Comparison of ENCODE assay signal across 27 cellular contexts in the genomic region with DNA sequence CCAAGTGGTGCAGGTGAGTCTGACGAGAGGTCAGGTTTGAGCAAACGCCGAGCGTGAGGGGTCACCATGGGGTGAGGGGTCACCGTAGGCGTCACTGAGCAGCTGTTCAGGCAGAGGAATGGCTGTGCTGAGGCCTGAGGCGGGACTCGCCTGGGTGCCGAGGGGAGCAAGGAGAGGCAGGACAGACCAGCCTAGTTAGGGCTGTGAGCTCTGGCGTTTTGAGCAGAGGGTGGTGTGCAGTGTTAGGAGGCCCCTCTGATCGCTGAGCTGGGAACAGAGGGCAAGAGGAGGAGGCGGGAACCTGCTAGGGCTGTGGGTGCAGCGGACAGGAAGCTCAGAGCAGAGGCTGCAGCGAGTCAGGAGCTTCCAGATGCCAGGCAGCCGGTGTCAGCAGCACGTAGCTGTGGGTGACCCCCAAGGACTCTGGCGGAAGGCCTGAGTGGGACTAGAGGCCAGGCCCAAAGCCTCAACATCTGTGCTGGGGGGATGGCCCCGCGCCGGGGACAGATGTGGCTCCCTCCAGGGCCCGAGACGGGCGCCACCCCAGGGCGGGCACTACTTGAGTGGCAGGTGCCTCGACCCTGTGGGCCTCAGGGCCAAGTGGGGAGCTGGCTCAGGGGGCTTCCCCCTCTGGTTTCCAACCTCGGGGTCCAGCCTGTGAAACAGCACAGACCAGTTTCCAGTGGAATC. TPM values are rescaled to one million over a fixed set of nuclear protein-coding genes. Genes with fewer than 3 reads are reported as not detected.
DNase-seq lines count a peak whose midpoint lies in the region; ATAC-seq and TF ChIP-seq lines count a peak whose summit lies in the region.
"Had no signal": no experiment of that assay in that cellular context is flagged by ENCODE, and none has a peak within 500 bp of the region (broad histone marks: within the 10 kb centered on the region; RNA-seq: fewer than 3 reads in every experiment).

No MANE protein-coding gene starts in this region.

- H3K4me1 Mint-ChIP-seq in activated naive CD8-positive, alpha-beta T cell treated with anti-CD3 and anti-CD28 coated beads, Interleukin-2, amount 10 ng/mL, durations not matched to agents 7 days and 5 days, result no peaks in the 10 kb centered on the region
- peaks cover 1% of the 10 kb centered on the region for H3K4me1 Mint-ChIP-seq in activated naive CD8-positive, alpha-beta T cell treated with anti-CD3 and anti-CD28 coated beads for 36 hours
- H3K4me1 Mint-ChIP-seq in type B pancreatic cell (ENCODE audit: unreplicated experiment), result peaks cover 16% of the 10 kb centered on the region

- H3K9me3 ChIP-seq in WERI-Rb-1 (ENCODE audit: severe bottlenecking) (no peaks in the 10 kb centered on the region), right lobe of liver (no peaks in the 10 kb centered on the region)
- H3K9me3 ChIP-seq: heart right ventricle, prostate gland, SJSA1, suprapubic skin, vagina had no signal

- H3K9me3 Mint-ChIP-seq in activated naive CD8-positive, alpha-beta T cell treated with anti-CD3 and anti-CD28 coated beads, Interleukin-2, amount 10 ng/mL, durations not matched to agents 7 days and 5 days, result no peaks in the 10 kb centered on the region
- H3K9me3 Mint-ChIP-seq in activated naive CD8-positive, alpha-beta T cell treated with anti-CD3 and anti-CD28 coated beads for 36 hours, result no peaks in the 10 kb centered on the region
- H3K9me3 Mint-ChIP-seq in type B pancreatic cell, result no peaks in the 10 kb centered on the region
- H3K9me3 Mint-ChIP-seq: activated T-helper 1 cell treated with anti-CD3 and anti-CD28 coated beads, Interleukin-12 subunit alpha, Interleukin-12 subunit beta, Interleukin-2, Interleukin-4 antibody, amounts not matched to agents 30 ng/mL and 10 ng/mL and 1 ng/mL, durations not matched to agents 14 hours and 24 hours and 36 hours; nephron; T-cell had no signal

- WGBS in right lobe of liver (ENCODE audit: insufficient coverage, low coverage, low lambda C conversion rate, missing lambda C conversion rate), result 45% methylated on average over 11 of the region's 26 CpGs

- POLR2A ChIA-PET in activated naive CD8-positive, alpha-beta T cell treated with anti-CD3 and anti-CD28 coated beads, Interleukin-2, amount 10 ng/mL, durations not matched to agents 7 days and 5 days (lab: Charles Lee), result no interaction called here

- no peaks in the 10 kb centered on the region for H3K27me3 ChIP-seq in WERI-Rb-1 (ENCODE audit: insufficient read depth, low read depth, severe bottlenecking)
- H3K27me3 ChIP-seq in right lobe of liver, result no peaks in the 10 kb centered on the region
- H3K27me3 ChIP-seq: SJSA1, vagina had no signal

- H3K27ac ChIP-seq in WERI-Rb-1, result no peak overlapping the region
- no peak overlapping the region for H3K27ac ChIP-seq in right lobe of liver
- H3K27ac ChIP-seq: dorsolateral prefrontal cortex, epithelial cell of prostate, heart right ventricle, prostate gland, SJSA1, suprapubic skin, vagina had no signal

- no peaks in the 10 kb centered on the region for H3K36me3 ChIP-seq in WERI-Rb-1
- no peaks in the 10 kb centered on the region for H3K36me3 ChIP-seq in right lobe of liver
- H3K36me3 ChIP-seq: heart right ventricle, prostate gland, SJSA1, suprapubic skin, vagina had no signal

- no peak overlapping the region for H3K27ac Mint-ChIP-seq in activated naive CD8-positive, alpha-beta T cell treated with anti-CD3 and anti-CD28 coated beads, Interleukin-2, amount 10 ng/mL, durations not matched to agents 7 days and 5 days
- no peak overlapping the region for H3K27ac Mint-ChIP-seq in activated naive CD8-positive, alpha-beta T cell treated with anti-CD3 and anti-CD28 coated beads for 36 hours
- H3K27ac Mint-ChIP-seq in type B pancreatic cell, result no peak overlapping the region
- H3K27ac Mint-ChIP-seq: activated naive CD8-positive, alpha-beta T cell; activated T-helper 1 cell treated with anti-CD3 and anti-CD28 coated beads, Interleukin-12 subunit alpha, Interleukin-12 subunit beta, Interleukin-2, Interleukin-4 antibody, amounts not matched to agents 30 ng/mL and 10 ng/mL and 1 ng/mL, durations not matched to agents 14 hours and 24 hours and 36 hours; nephron; T-cell had no signal

- TF ChIP-seq POLR2A in right lobe of liver (IDR thresholded peaks at IDR 0.05) (no peak), erythroblast (IDR thresholded peaks at IDR 0.05; ENCODE audit: low read length) (no peak)

- H3K4me3 ChIP-seq in WERI-Rb-1 (ENCODE audit: low read depth, low read length) (no peak overlapping the region), right lobe of liver (no peak overlapping the region)
- H3K4me3 ChIP-seq: dorsolateral prefrontal cortex, heart right ventricle, prostate gland, SJSA1, suprapubic skin, vagina had no signal

- TF ChIP-seq CTCF in WERI-Rb-1 (IDR thresholded peaks at IDR 0.05; ENCODE audit: low read depth, low read length) (no peak), right lobe of liver (IDR thresholded peaks at IDR 0.05) (no peak), type B pancreatic cell (conservative IDR thresholded peaks at IDR 0.05) (no peak)

- H3K4me3 Mint-ChIP-seq in activated naive CD8-positive, alpha-beta T cell treated with anti-CD3 and anti-CD28 coated beads, Interleukin-2, amount 10 ng/mL, durations not matched to agents 7 days and 5 days, result no peak overlapping the region
- H3K4me3 Mint-ChIP-seq in activated naive CD8-positive, alpha-beta T cell treated with anti-CD3 and anti-CD28 coated beads for 36 hours, result no peak overlapping the region
- no peak overlapping the region for H3K4me3 Mint-ChIP-seq in type B pancreatic cell
- H3K4me3 Mint-ChIP-seq: activated naive CD8-positive, alpha-beta T cell; activated T-helper 1 cell treated with anti-CD3 and anti-CD28 coated beads, Interleukin-12 subunit alpha, Interleukin-12 subunit beta, Interleukin-2, Interleukin-4 antibody, amounts not matched to agents 30 ng/mL and 10 ng/mL and 1 ng/mL, durations not matched to agents 14 hours and 24 hours and 36 hours; nephron had no signal

- H3K36me3 Mint-ChIP-seq in activated naive CD8-positive, alpha-beta T cell treated with anti-CD3 and anti-CD28 coated beads, Interleukin-2, amount 10 ng/mL, durations not matched to agents 7 days and 5 days, result no peaks in the 10 kb centered on the region
- H3K36me3 Mint-ChIP-seq in activated naive CD8-positive, alpha-beta T cell treated with anti-CD3 and anti-CD28 coated beads for 36 hours, result no peaks in the 10 kb centered on the region
- H3K36me3 Mint-ChIP-seq in type B pancreatic cell, result no peaks in the 10 kb centered on the region
- H3K36me3 Mint-ChIP-seq: activated naive CD8-positive, alpha-beta T cell; T-cell had no signal

- H3K27me3 Mint-ChIP-seq in activated naive CD8-positive, alpha-beta T cell treated with anti-CD3 and anti-CD28 coated beads, Interleukin-2, amount 10 ng/mL, durations not matched to agents 7 days and 5 days, result peaks cover 4% of the 10 kb centered on the region
- peaks cover 4% of the 10 kb centered on the region for H3K27me3 Mint-ChIP-seq in activated naive CD8-positive, alpha-beta T cell treated with anti-CD3 and anti-CD28 coated beads for 36 hours
- H3K27me3 Mint-ChIP-seq in type B pancreatic cell, result peaks cover 6% of the 10 kb centered on the region

- H3K4me1 ChIP-seq in right lobe of liver, result no peaks in the 10 kb centered on the region
- H3K4me1 ChIP-seq: SJSA1, vagina had no signal

- intact Hi-C loops in right lobe of liver (cut with DNase I), result no loop called here

- ATAC-seq in activated naive CD8-positive, alpha-beta T cell treated with anti-CD3 and anti-CD28 coated beads, Interleukin-2, amount 10 ng/mL, durations not matched to agents 7 days and 5 days (ENCODE audit: low read depth), result no peak
- peak in 1 of 4 donors; percentile 32 for ATAC-seq in right lobe of liver
- ATAC-seq: T-cell had no signal

- peak; percentile 15 for DNase-seq in activated naive CD8-positive, alpha-beta T cell treated with anti-CD3 and anti-CD28 coated beads, Interleukin-2, amount 10 ng/mL, durations not matched to agents 7 days and 5 days
- DNase-seq in activated naive CD8-positive, alpha-beta T cell treated with anti-CD3 and anti-CD28 coated beads for 36 hours, result no peak
- DNase-seq in WERI-Rb-1 (peak; percentile 10), right lobe of liver (peak in 2 of 3 donors; percentile 28 to 39), type B pancreatic cell (ENCODE audit: extremely low spot score, unreplicated experiment) (peak; percentile 66), erythroblast (lab: John Stamatoyannopoulos, UW) (no peak)
- DNase-seq in activated CD4-positive, CD25-positive, alpha-beta regulatory T cell treated with anti-CD3 and anti-CD28 coated beads, Interleukin-2, amount 50 U/mL, for 72 hours, result no peak
- DNase-seq in stimulated activated naive CD4-positive, alpha-beta T cell (lab: John Stamatoyannopoulos, UW), result no peak
- DNase-seq: ACHN; C1 segment of cervical spinal cord; central memory CD4-positive, alpha-beta T cell; DMS79 treated with DMSO at 0.1 percent for 48 hours; heart right ventricle; KG1; NCI-H146; NCI-H510A treated with DMSO at 0.1 percent for 48 hours had no signal

RNA-seq across cellular contexts. Expression of gene KCNG2, which starts 55.7 kb away (rescaled TPM):
- not detected for total RNA-seq in activated naive CD8-positive, alpha-beta T cell treated with anti-CD3 and anti-CD28 coated beads, Interleukin-2, amount 10 ng/mL, durations not matched to agents 7 days and 5 days
- not detected for total RNA-seq in activated naive CD8-positive, alpha-beta T cell treated with anti-CD3 and anti-CD28 coated beads for 36 hours
- total RNA-seq in right lobe of liver (not detected), type B pancreatic cell (ENCODE audit: low replicate concordance) (0.29 TPM in 1 of 2 replicates, not detected in the other)
- total RNA-seq: activated CD8-positive, alpha-beta memory T cell treated with anti-CD3 and anti-CD28 coated beads for 36 hours; activated T-helper 1 cell treated with anti-CD3 and anti-CD28 coated beads, Interleukin-12 subunit alpha, Interleukin-12 subunit beta, Interleukin-2, Interleukin-4 antibody, amounts not matched to agents 30 ng/mL and 10 ng/mL and 1 ng/mL, durations not matched to agents 14 hours and 24 hours and 36 hours; SJSA1; suprapubic skin; T-cell; vagina had no signal

Comparison
In these comparisons a context has a peak if more than half of its experiments do, and no peak if none do; other contexts are left out.
1. DNase-seq: peak in activated naive CD8-positive, alpha-beta T cell treated with anti-CD3 and anti-CD28 coated beads, Interleukin-2, amount 10 ng/mL, durations not matched to agents 7 days and 5 days (single experiment), WERI-Rb-1 (single experiment), right lobe of liver (2 of 3) and type B pancreatic cell (single experiment); none in activated naive CD8-positive, alpha-beta T cell treated with anti-CD3 and anti-CD28 coated beads for 36 hours (single experiment), erythroblast (0 of 2), activated CD4-positive, CD25-positive, alpha-beta regulatory T cell treated with anti-CD3 and anti-CD28 coated beads, Interleukin-2, amount 50 U/mL, for 72 hours (single experiment) and stimulated activated naive CD4-positive, alpha-beta T cell (0 of 6).